ENCODE assay signal across 1 cellular context in the genomic region with DNA sequence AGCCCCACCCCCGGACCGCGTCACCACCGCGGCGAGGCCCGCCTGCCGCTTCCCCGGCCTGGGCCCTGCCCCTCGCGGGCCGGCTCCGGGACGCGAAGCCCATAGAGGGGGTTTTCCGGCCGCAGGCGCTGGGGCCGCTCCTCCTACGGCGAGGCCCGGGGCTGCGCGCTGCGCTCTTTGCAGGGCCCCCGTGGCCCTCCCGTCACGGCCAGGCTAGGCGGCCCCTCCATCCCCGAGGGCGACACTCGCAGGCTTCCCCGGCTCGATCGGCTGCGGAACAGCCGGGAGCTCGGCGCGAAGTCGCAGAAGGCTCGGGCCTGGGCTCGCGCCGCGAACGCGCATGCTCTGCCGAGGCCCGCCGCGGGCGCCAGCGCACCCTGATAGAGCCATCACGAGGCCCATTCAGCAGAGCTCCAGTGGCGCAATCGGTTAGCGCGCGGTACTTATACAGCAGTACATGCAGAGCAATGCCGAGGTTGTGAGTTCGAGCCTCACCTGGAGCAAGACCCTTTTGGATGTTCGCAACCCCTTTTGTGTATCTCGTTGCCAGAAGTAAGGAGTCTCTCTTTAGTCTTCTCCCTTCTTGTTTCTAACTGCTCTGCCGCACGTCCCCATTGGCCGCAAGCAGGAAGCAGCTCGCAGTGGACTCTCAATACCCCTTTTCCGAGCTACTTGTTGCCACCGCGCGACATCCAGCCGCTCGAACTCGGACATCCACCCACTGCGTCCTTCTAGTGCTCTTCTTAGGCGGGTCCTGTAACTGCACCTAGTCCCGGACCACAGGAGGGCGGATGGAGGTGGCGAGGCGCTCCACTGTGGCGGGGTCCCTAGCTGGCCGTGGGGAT.
TF ChIP-seq lines count a peak whose summit lies in the region.

No MANE protein-coding gene starts in this region.

TF ChIP-seq in K562, 482 proteins besides CTCF, POLR2A, EP300 and RAD21 (continued from another document and continues in another):
- TF ChIP-seq HDAC6 (IDR thresholded peaks at IDR 0.05; ENCODE audit: low read depth, low read length): peak; percentile 36; the same call in 1 of the 2 replicates
- peak in 1 of 2 experiments; percentile 73; a peak in 2 of 3 replicates for TF ChIP-seq CBX3 (IDR thresholded peaks at IDR 0.05; ENCODE audit: borderline replicate concordance in 1 of 2, low read length in 2 of 2)
- no peak for TF ChIP-seq SIX5 (IDR thresholded peaks at IDR 0.05; ENCODE audit: borderline replicate concordance in 1 of 2, insufficient read depth in 1 of 2, low read depth in 1 of 2, low read length in 2 of 2)
- TF ChIP-seq RBM34 (IDR thresholded peaks at IDR 0.05; ENCODE audit: borderline replicate concordance, insufficient read depth, low read length): 0 out of 2 replicates have a peak, but pooled peaks have one; percentile 80
- no peak for TF ChIP-seq ZNF717 (CRISPR knock-in tag; IDR thresholded peaks at IDR 0.05)
- TF ChIP-seq YY1 (IDR thresholded peaks at IDR 0.05; ENCODE audit: borderline replicate concordance in 1 of 3, control insufficient read depth in 1 of 3, extremely low read depth in 1 of 3, insufficient read depth in 3 of 3, insufficient read length in 1 of 3, insufficient replicate concordance in 2 of 3, low read depth in 1 of 3, low read length in 2 of 3): peak in 1 of 3 experiments; percentile 48
- no peak for TF ChIP-seq PURB (CRISPR knock-in tag; IDR thresholded peaks at IDR 0.05; ENCODE audit: low read depth)
- TF ChIP-seq, protein P1, sequence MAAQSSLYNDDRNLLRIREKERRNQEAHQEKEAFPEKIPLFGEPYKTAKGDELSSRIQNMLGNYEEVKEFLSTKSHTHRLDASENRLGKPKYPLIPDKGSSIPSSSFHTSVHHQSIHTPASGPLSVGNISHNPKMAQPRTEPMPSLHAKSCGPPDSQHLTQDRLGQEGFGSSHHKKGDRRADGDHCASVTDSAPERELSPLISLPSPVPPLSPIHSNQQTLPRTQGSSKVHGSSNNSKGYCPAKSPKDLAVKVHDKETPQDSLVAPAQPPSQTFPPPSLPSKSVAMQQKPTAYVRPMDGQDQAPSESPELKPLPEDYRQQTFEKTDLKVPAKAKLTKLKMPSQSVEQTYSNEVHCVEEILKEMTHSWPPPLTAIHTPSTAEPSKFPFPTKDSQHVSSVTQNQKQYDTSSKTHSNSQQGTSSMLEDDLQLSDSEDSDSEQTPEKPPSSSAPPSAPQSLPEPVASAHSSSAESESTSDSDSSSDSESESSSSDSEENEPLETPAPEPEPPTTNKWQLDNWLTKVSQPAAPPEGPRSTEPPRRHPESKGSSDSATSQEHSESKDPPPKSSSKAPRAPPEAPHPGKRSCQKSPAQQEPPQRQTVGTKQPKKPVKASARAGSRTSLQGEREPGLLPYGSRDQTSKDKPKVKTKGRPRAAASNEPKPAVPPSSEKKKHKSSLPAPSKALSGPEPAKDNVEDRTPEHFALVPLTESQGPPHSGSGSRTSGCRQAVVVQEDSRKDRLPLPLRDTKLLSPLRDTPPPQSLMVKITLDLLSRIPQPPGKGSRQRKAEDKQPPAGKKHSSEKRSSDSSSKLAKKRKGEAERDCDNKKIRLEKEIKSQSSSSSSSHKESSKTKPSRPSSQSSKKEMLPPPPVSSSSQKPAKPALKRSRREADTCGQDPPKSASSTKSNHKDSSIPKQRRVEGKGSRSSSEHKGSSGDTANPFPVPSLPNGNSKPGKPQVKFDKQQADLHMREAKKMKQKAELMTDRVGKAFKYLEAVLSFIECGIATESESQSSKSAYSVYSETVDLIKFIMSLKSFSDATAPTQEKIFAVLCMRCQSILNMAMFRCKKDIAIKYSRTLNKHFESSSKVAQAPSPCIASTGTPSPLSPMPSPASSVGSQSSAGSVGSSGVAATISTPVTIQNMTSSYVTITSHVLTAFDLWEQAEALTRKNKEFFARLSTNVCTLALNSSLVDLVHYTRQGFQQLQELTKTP (IDR thresholded peaks at IDR 0.05; ENCODE audit: low read depth in 1 of 2, partially characterized antibody in 2 of 2): peak in 1 of 2 experiments; percentile 57
- no peak for TF ChIP-seq ZSCAN32 (CRISPR knock-in tag; IDR thresholded peaks at IDR 0.05)
- TF ChIP-seq NFATC3 (IDR thresholded peaks at IDR 0.05): peak; percentile 92
- TF ChIP-seq GTF2F1 (IDR thresholded peaks at IDR 0.05; ENCODE audit: low read depth, low read length): peak; percentile 85; the same call in 1 of the 2 replicates
- TF ChIP-seq ZNF24 (IDR thresholded peaks at IDR 0.05): peak; percentile 15
- peak; percentile 91 for TF ChIP-seq BDP1 (IDR thresholded peaks at IDR 0.05; ENCODE audit: insufficient read depth, insufficient read length)
- no peak for TF ChIP-seq DIDO1 (tag; IDR thresholded peaks at IDR 0.05; ENCODE audit: low read depth)
- TF ChIP-seq, protein P2, sequence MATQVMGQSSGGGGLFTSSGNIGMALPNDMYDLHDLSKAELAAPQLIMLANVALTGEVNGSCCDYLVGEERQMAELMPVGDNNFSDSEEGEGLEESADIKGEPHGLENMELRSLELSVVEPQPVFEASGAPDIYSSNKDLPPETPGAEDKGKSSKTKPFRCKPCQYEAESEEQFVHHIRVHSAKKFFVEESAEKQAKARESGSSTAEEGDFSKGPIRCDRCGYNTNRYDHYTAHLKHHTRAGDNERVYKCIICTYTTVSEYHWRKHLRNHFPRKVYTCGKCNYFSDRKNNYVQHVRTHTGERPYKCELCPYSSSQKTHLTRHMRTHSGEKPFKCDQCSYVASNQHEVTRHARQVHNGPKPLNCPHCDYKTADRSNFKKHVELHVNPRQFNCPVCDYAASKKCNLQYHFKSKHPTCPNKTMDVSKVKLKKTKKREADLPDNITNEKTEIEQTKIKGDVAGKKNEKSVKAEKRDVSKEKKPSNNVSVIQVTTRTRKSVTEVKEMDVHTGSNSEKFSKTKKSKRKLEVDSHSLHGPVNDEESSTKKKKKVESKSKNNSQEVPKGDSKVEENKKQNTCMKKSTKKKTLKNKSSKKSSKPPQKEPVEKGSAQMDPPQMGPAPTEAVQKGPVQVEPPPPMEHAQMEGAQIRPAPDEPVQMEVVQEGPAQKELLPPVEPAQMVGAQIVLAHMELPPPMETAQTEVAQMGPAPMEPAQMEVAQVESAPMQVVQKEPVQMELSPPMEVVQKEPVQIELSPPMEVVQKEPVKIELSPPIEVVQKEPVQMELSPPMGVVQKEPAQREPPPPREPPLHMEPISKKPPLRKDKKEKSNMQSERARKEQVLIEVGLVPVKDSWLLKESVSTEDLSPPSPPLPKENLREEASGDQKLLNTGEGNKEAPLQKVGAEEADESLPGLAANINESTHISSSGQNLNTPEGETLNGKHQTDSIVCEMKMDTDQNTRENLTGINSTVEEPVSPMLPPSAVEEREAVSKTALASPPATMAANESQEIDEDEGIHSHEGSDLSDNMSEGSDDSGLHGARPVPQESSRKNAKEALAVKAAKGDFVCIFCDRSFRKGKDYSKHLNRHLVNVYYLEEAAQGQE (CRISPR knock-in tag; IDR thresholded peaks at IDR 0.05; ENCODE audit: low read depth): peak; percentile 46; the same call in 1 of the 2 replicates
- TF ChIP-seq ZNF282 (CRISPR knock-in tag; IDR thresholded peaks at IDR 0.05): peak; percentile 61; the same call in 1 of the 2 replicates
- TF ChIP-seq, protein P3, sequence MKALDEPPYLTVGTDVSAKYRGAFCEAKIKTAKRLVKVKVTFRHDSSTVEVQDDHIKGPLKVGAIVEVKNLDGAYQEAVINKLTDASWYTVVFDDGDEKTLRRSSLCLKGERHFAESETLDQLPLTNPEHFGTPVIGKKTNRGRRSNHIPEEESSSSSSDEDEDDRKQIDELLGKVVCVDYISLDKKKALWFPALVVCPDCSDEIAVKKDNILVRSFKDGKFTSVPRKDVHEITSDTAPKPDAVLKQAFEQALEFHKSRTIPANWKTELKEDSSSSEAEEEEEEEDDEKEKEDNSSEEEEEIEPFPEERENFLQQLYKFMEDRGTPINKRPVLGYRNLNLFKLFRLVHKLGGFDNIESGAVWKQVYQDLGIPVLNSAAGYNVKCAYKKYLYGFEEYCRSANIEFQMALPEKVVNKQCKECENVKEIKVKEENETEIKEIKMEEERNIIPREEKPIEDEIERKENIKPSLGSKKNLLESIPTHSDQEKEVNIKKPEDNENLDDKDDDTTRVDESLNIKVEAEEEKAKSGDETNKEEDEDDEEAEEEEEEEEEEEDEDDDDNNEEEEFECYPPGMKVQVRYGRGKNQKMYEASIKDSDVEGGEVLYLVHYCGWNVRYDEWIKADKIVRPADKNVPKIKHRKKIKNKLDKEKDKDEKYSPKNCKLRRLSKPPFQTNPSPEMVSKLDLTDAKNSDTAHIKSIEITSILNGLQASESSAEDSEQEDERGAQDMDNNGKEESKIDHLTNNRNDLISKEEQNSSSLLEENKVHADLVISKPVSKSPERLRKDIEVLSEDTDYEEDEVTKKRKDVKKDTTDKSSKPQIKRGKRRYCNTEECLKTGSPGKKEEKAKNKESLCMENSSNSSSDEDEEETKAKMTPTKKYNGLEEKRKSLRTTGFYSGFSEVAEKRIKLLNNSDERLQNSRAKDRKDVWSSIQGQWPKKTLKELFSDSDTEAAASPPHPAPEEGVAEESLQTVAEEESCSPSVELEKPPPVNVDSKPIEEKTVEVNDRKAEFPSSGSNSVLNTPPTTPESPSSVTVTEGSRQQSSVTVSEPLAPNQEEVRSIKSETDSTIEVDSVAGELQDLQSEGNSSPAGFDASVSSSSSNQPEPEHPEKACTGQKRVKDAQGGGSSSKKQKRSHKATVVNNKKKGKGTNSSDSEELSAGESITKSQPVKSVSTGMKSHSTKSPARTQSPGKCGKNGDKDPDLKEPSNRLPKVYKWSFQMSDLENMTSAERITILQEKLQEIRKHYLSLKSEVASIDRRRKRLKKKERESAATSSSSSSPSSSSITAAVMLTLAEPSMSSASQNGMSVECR (CRISPR knock-in tag; IDR thresholded peaks at IDR 0.05): peak; percentile 66
- TF ChIP-seq SMARCA5 (IDR thresholded peaks at IDR 0.05): 0 out of 2 replicates have a peak, but pooled peaks have one; percentile 31
- TF ChIP-seq KLF13 (tag; IDR thresholded peaks at IDR 0.05; ENCODE audit: borderline replicate concordance, low read depth): peak; percentile 72; the same call in 1 of the 2 replicates
- no peak for TF ChIP-seq EHMT2 (IDR thresholded peaks at IDR 0.05)
- TF ChIP-seq, protein P4, sequence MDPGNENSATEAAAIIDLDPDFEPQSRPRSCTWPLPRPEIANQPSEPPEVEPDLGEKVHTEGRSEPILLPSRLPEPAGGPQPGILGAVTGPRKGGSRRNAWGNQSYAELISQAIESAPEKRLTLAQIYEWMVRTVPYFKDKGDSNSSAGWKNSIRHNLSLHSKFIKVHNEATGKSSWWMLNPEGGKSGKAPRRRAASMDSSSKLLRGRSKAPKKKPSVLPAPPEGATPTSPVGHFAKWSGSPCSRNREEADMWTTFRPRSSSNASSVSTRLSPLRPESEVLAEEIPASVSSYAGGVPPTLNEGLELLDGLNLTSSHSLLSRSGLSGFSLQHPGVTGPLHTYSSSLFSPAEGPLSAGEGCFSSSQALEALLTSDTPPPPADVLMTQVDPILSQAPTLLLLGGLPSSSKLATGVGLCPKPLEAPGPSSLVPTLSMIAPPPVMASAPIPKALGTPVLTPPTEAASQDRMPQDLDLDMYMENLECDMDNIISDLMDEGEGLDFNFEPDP (CRISPR knock-in tag; IDR thresholded peaks at IDR 0.05): no peak
- TF ChIP-seq SMAD3 (CRISPR knock-in tag; conservative IDR thresholded peaks at IDR 0.05): no peak; the same call in 1 of the 2 replicates
- TF ChIP-seq, protein P5, sequence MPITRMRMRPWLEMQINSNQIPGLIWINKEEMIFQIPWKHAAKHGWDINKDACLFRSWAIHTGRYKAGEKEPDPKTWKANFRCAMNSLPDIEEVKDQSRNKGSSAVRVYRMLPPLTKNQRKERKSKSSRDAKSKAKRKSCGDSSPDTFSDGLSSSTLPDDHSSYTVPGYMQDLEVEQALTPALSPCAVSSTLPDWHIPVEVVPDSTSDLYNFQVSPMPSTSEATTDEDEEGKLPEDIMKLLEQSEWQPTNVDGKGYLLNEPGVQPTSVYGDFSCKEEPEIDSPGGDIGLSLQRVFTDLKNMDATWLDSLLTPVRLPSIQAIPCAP (CRISPR knock-in tag; IDR thresholded peaks at IDR 0.05; ENCODE audit: borderline replicate concordance): no peak; the same call in 1 of the 2 replicates
- TF ChIP-seq KDM2B (CRISPR knock-in tag; IDR thresholded peaks at IDR 0.05): no peak
- TF ChIP-seq, protein P6, sequence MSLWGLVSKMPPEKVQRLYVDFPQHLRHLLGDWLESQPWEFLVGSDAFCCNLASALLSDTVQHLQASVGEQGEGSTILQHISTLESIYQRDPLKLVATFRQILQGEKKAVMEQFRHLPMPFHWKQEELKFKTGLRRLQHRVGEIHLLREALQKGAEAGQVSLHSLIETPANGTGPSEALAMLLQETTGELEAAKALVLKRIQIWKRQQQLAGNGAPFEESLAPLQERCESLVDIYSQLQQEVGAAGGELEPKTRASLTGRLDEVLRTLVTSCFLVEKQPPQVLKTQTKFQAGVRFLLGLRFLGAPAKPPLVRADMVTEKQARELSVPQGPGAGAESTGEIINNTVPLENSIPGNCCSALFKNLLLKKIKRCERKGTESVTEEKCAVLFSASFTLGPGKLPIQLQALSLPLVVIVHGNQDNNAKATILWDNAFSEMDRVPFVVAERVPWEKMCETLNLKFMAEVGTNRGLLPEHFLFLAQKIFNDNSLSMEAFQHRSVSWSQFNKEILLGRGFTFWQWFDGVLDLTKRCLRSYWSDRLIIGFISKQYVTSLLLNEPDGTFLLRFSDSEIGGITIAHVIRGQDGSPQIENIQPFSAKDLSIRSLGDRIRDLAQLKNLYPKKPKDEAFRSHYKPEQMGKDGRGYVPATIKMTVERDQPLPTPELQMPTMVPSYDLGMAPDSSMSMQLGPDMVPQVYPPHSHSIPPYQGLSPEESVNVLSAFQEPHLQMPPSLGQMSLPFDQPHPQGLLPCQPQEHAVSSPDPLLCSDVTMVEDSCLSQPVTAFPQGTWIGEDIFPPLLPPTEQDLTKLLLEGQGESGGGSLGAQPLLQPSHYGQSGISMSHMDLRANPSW (CRISPR knock-in tag; IDR thresholded peaks at IDR 0.05): 0 out of 2 replicates have a peak, but pooled peaks have one; percentile 71
- peak; percentile 95 for TF ChIP-seq POLR2G (IDR thresholded peaks at IDR 0.05; ENCODE audit: low read depth, low read length)
- TF ChIP-seq SIRT6 (IDR thresholded peaks at IDR 0.05; ENCODE audit: low read depth, low read length): no peak
- TF ChIP-seq ZNF12 (CRISPR knock-in tag; IDR thresholded peaks at IDR 0.05): peak; percentile 81
- peak; percentile 56 for TF ChIP-seq ZFP36 (IDR thresholded peaks at IDR 0.05; ENCODE audit: low read depth, low read length, partially characterized antibody)
- TF ChIP-seq, protein P7, sequence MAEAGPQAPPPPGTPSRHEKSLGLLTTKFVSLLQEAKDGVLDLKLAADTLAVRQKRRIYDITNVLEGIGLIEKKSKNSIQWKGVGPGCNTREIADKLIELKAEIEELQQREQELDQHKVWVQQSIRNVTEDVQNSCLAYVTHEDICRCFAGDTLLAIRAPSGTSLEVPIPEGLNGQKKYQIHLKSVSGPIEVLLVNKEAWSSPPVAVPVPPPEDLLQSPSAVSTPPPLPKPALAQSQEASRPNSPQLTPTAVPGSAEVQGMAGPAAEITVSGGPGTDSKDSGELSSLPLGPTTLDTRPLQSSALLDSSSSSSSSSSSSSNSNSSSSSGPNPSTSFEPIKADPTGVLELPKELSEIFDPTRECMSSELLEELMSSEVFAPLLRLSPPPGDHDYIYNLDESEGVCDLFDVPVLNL (CRISPR knock-in tag; IDR thresholded peaks at IDR 0.05; ENCODE audit: low read depth): no peak
- TF ChIP-seq, protein P8, sequence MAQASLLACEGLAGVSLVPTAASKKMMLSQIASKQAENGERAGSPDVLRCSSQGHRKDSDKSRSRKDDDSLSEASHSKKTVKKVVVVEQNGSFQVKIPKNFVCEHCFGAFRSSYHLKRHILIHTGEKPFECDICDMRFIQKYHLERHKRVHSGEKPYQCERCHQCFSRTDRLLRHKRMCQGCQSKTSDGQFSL (CRISPR knock-in tag; IDR thresholded peaks at IDR 0.05): peak; percentile 44; the same call in 1 of the 2 replicates
- TF ChIP-seq, protein P8 (tag; IDR thresholded peaks at IDR 0.05): no peak
